ENCODE assay signal across 11 cellular contexts in the genomic region with DNA sequence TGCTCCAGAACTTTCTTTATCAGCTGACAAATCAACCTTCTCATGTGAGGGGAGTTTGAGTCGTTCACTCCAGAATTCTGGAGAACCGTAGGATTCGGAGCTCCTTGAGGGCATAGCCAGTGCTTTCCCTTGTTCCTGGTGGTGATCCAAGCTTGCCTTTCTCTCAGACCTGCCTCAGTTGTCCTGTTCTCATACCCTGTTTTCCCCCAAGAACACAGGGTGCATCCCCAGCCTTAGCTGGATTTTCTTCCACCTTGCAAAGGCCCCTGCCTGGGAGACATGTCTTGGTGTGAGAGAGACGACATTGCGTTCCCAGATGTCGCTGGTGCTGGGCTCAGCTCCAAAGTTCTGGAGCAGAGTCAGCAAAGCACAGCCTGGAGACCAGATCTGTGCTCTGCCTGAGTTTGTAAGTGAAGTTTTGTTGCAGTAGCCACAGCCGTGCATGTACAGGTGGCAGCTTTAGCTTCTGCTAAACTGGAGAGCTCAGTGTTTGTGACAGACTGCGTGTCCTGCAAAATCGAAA. TPM values are rescaled to one million over a fixed set of nuclear protein-coding genes. Genes with fewer than 3 reads are reported as not detected.
DNase-seq lines count a peak whose midpoint lies in the region; TF ChIP-seq lines count a peak whose summit lies in the region.
"Had no signal": no experiment of that assay in that cellular context is flagged by ENCODE, and none has a peak within 500 bp of the region (broad histone marks: within the 10 kb centered on the region; RNA-seq: fewer than 3 reads in every experiment).

No MANE protein-coding gene starts in this region.

- in situ Hi-C loops in HAP-1 (cut with MboI; ENCODE audit: low sequenced_read_pairs): no loop called here

- WGBS in lower leg skin, 2 donors: 57 to 64% methylated on average over 9 of the region's 9 CpGs

- H3K27me3 ChIP-seq in dorsolateral prefrontal cortex (no peaks in the 10 kb centered on the region), HAP-1 (ENCODE audit: low read depth) (no peaks in the 10 kb centered on the region)
- H3K27me3 ChIP-seq: transverse colon had no signal

- TF ChIP-seq CTCF in dorsolateral prefrontal cortex (IDR thresholded peaks at IDR 0.05 in 54 of 56, conservative IDR thresholded peaks at IDR 0.05 in 2 of 56; ENCODE audit: low read depth in 1 of 56, partially characterized antibody in 56 of 56) (peak in 25 of 56 donors; percentile 2 to 59 (median 29)), lower leg skin (IDR thresholded peaks at IDR 0.05) (no peak)

- no peaks in the 10 kb centered on the region for H3K36me3 ChIP-seq in HAP-1 (replicated peaks)
- H3K36me3 ChIP-seq: transverse colon had no signal

- DNase-seq in COLO829 (ENCODE audit: low spot score) (peak; percentile 8), NCI-H1694 treated with DMSO at 0.1 percent for 48 hours (lab: John Stamatoyannopoulos, UW) (peak; percentile 44), dorsolateral prefrontal cortex (peak in 7 of 10 donors; percentile 49 to 80 (median 64)), pons (ENCODE audit: low spot score) (peak; percentile 64), lower leg skin (ENCODE audit: low spot score in 2 of 2) (no peak), HAP-1 (ENCODE audit: low spot score in 2 of 2) (no peak), NCI-H510A treated with DMSO at 0.1 percent for 48 hours (lab: John Stamatoyannopoulos, UW) (no peak), T-helper 9 cell (no peak)
- DNase-seq: cerebellar nuclear complex had no signal

- no peak for TF ChIP-seq POLR2A in lower leg skin (IDR thresholded peaks at IDR 0.05)

- peak overlapping the region in 2 of 59 donors; percentile 2 to 18 for H3K4me3 ChIP-seq in dorsolateral prefrontal cortex
- no peak overlapping the region for H3K4me3 ChIP-seq in lower leg skin (ENCODE audit: low read depth, poor library complexity, severe bottlenecking)
- H3K4me3 ChIP-seq in HAP-1: no peak overlapping the region
- H3K4me3 ChIP-seq: transverse colon had no signal

- H3K9me3 ChIP-seq in HAP-1: no peaks in the 10 kb centered on the region
- H3K9me3 ChIP-seq: transverse colon had no signal

- H3K27ac ChIP-seq in dorsolateral prefrontal cortex: peak overlapping the region in 52 of 59 donors; percentile 1 to 91 (median 67)
- H3K27ac ChIP-seq: transverse colon had no signal

- intact Hi-C loops in dorsolateral prefrontal cortex (cut with DNase I) (loop anchor here (2.0 to 5.0 kb wide), 3 partner anchors 38 to 102 kb away; no protein-coding TSS in a partner anchor), lower leg skin (cut with DNase I; ENCODE audit: low total_unique reads) (no loop called here)

- no peaks in the 10 kb centered on the region for H3K4me1 ChIP-seq in HAP-1

RNA-seq across cellular contexts. Expression of a gene that starts 40.0 kb away (rescaled TPM):
- total RNA-seq in dorsolateral prefrontal cortex (10 to 100 TPM; 23.5 to 64.8 (median 43.0) TPM), lower leg skin (10 to 100 TPM; 49.4 to 80.2 (median 52.7) TPM)
- total RNA-seq: epithelial cell of proximal tubule had no signal

RNA-seq across cellular contexts. Expression of a gene that starts 56.3 kb away (rescaled TPM):
- total RNA-seq in dorsolateral prefrontal cortex (1 to 10 TPM in 3 of 120 experiments, under 1 TPM in 5, not detected in 112; 0.35 to 2.3 (median 0.69) TPM), lower leg skin (10 to 100 TPM in 1 of 4 donors, 1 to 10 TPM in 3; 3.6 to 16.8 (median 8.7) TPM)

Comparison
In these comparisons a context has a peak if more than half of its experiments do, and no peak if none do; other contexts are left out.
1. DNase-seq: peak in COLO829 (single experiment), NCI-H1694 treated with DMSO at 0.1 percent for 48 hours (single experiment), dorsolateral prefrontal cortex (7 of 10) and pons (single experiment); none in lower leg skin (0 of 2), HAP-1 (0 of 2), NCI-H510A treated with DMSO at 0.1 percent for 48 hours (single experiment) and T-helper 9 cell (single experiment).